In the genomic region with DNA sequence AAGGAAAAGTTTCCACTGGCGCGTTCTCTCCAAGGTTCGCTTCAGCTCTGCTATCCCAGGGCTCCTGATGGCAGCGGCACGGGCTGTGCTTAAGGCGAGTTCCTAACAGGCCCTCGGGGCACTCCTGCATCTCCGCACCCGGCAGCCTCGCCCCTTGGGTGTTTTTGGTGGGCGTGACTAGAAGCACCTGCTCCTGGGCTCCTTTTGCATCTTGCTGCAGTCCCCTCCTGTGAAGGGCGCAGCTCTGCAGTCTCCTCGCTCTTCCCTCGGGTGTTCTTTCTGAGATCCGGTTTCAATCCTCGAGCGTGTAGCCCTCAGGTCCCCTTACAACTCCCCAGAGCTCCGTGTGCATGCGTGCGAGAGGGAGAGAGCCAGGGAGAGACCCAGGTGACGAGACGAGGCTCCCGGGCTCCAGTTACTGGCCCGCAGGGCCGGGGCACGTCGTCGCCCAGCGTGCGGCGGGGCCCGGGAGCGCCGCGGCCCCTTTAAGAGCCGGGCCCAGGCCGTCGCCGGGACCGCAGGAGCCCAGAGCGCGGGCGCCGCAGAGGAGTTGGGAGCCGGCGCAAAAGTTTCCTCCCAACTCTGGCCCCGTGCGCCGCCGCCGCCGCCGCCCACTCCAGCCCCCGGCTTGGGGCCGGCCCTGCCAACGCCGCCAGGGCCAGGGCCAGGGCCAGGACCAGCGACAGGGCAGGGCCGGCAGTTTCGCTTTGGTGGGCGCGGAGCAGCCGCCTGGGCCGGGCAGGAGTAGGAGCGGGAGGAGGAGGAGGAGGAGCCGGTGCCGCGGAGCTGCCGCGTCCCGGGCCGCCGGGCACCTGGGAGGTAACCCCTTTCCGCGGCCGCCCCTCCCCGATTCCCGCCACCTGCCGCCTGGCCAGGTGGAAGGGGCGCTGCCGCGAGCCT, we compare ENCODE assay signal across 8 cellular contexts. TPM values are rescaled to one million over a fixed set of nuclear protein-coding genes. Genes with fewer than 3 reads are reported as not detected.
DNase-seq lines count a peak whose midpoint lies in the region; ATAC-seq and TF ChIP-seq lines count a peak whose summit lies in the region.

A gene with protein sequence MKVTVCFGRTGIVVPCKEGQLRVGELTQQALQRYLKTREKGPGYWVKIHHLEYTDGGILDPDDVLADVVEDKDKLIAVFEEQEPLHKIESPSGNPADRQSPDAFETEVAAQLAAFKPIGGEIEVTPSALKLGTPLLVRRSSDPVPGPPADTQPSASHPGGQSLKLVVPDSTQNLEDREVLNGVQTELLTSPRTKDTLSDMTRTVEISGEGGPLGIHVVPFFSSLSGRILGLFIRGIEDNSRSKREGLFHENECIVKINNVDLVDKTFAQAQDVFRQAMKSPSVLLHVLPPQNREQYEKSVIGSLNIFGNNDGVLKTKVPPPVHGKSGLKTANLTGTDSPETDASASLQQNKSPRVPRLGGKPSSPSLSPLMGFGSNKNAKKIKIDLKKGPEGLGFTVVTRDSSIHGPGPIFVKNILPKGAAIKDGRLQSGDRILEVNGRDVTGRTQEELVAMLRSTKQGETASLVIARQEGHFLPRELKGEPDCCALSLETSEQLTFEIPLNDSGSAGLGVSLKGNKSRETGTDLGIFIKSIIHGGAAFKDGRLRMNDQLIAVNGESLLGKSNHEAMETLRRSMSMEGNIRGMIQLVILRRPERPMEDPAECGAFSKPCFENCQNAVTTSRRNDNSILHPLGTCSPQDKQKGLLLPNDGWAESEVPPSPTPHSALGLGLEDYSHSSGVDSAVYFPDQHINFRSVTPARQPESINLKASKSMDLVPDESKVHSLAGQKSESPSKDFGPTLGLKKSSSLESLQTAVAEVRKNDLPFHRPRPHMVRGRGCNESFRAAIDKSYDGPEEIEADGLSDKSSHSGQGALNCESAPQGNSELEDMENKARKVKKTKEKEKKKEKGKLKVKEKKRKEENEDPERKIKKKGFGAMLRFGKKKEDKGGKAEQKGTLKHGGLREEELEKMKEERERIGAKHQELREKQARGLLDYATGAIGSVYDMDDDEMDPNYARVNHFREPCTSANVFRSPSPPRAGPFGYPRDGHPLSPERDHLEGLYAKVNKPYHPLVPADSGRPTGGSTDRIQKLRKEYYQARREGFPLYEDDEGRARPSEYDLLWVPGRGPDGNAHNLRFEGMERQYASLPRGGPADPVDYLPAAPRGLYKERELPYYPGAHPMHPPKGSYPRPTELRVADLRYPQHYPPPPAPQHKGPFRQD (N-terminal part only) (plus strand): TSS at position 515 of the 900 bp plus-strand sequence. CDS start 525 bp downstream, outside the sequence.

- H3K27ac Mint-ChIP-seq in activated CD8-positive, alpha-beta memory T cell treated with anti-CD3 and anti-CD28 coated beads, Interleukin-2, amount 10 ng/mL, durations not matched to agents 7 days and 5 days = no peak within 1 kb of the TSS
- H3K27ac Mint-ChIP-seq in mesothelial cell of epicardium = peak within 1 kb of the TSS; percentile 84

- peak within 1 kb of the TSS; percentile 74 for H3K4me3 Mint-ChIP-seq in activated CD8-positive, alpha-beta memory T cell treated with anti-CD3 and anti-CD28 coated beads, Interleukin-2, amount 10 ng/mL, durations not matched to agents 7 days and 5 days
- H3K4me3 Mint-ChIP-seq in mesothelial cell of epicardium = peak within 1 kb of the TSS; percentile 84

- no peaks in the 10 kb centered on the region for H3K36me3 ChIP-seq in esophagus (ENCODE audit: control insufficient read depth in 2 of 2, insufficient read depth in 2 of 2, low read length in 1 of 2)

- H3K4me1 Mint-ChIP-seq in activated CD8-positive, alpha-beta memory T cell treated with anti-CD3 and anti-CD28 coated beads, Interleukin-2, amount 10 ng/mL, durations not matched to agents 7 days and 5 days = peaks cover 9% of the 10 kb centered on the region
- H3K4me1 Mint-ChIP-seq in mesothelial cell of epicardium = peaks cover 38% of the 10 kb centered on the region

- H3K9me3 Mint-ChIP-seq in activated CD8-positive, alpha-beta memory T cell treated with anti-CD3 and anti-CD28 coated beads, Interleukin-2, amount 10 ng/mL, durations not matched to agents 7 days and 5 days (ENCODE audit: low read depth) = no peaks in the 10 kb centered on the region
- no peaks in the 10 kb centered on the region for H3K9me3 Mint-ChIP-seq in mesothelial cell of epicardium

- no peaks in the 10 kb centered on the region for H3K27me3 ChIP-seq in esophagus (ENCODE audit: control insufficient read depth in 1 of 2, insufficient read depth in 2 of 2, low read length in 2 of 2)

- TF ChIP-seq CTCF in GM12864 (IDR thresholded peaks at IDR 0.05; ENCODE audit: low read depth, low read length, missing control alignments) = no peak
- no peak for TF ChIP-seq CTCF in mesothelial cell of epicardium (IDR thresholded peaks at IDR 0.05; ENCODE audit: unreplicated experiment)

- no peaks in the 10 kb centered on the region for H3K36me3 Mint-ChIP-seq in activated CD8-positive, alpha-beta memory T cell treated with anti-CD3 and anti-CD28 coated beads, Interleukin-2, amount 10 ng/mL, durations not matched to agents 7 days and 5 days
- H3K36me3 Mint-ChIP-seq in mesothelial cell of epicardium = no peaks in the 10 kb centered on the region

- H3K4me1 ChIP-seq in esophagus (ENCODE audit: control insufficient read depth in 2 of 2, insufficient read depth in 2 of 2, low read length in 1 of 2) = peaks cover 3 to 5% of the 10 kb centered on the region in 2 donors

- no peak for DNase-seq in GM12864 (ENCODE audit: low read depth)
- DNase-seq in NCI-H146 treated with DMSO at 0.1 percent for 48 hours (lab: John Stamatoyannopoulos, UW; ENCODE audit: unreplicated experiment) = peak; percentile 12
- peak; percentile 42 for DNase-seq in activated CD8-positive, alpha-beta memory T cell treated with anti-CD3 and anti-CD28 coated beads, Interleukin-2, amount 10 ng/mL, durations not matched to agents 7 days and 5 days
- peak; percentile 33 to 68 for DNase-seq in mesothelial cell of epicardium (ENCODE audit: low spot score in 2 of 2, unreplicated experiment in 2 of 2)
- DNase-seq in stimulated activated naive CD4-positive, alpha-beta T cell treated with Interleukin-2 at 50 U/mL for 16 hours (lab: John Stamatoyannopoulos, UW) = peak; percentile 7
- no peak for DNase-seq in NCI-H2196 (lab: John Stamatoyannopoulos, UW; ENCODE audit: unreplicated experiment)

- H3K27ac ChIP-seq in esophagus (ENCODE audit: low read depth in 2 of 2, low read length in 1 of 2) = peak within 1 kb of the TSS; percentile 81 to 82

- peaks cover 56% of the 10 kb centered on the region for H3K27me3 Mint-ChIP-seq in activated CD8-positive, alpha-beta memory T cell treated with anti-CD3 and anti-CD28 coated beads, Interleukin-2, amount 10 ng/mL, durations not matched to agents 7 days and 5 days
- peaks cover 24% of the 10 kb centered on the region for H3K27me3 Mint-ChIP-seq in mesothelial cell of epicardium (ENCODE audit: low read depth)

- H3K9me3 ChIP-seq in esophagus (ENCODE audit: control insufficient read depth in 2 of 2, insufficient read depth in 1 of 2, low read depth in 1 of 2, low read length in 1 of 2) = no peaks in the 10 kb centered on the region

- 0 to 1% methylated on average over 73 to 82 of the region's 82 CpGs for WGBS in esophagus, 2 donors

- H3K4me3 ChIP-seq in GM12864 (ENCODE audit: low read depth, low read length) (peak within 1 kb of the TSS; percentile 43), esophagus (ENCODE audit: low read depth in 1 of 2, low read length in 2 of 2) (peak within 1 kb of the TSS; percentile 77 to 84)

- ATAC-seq in HG02610 (IDR thresholded peaks at IDR 0.05; ENCODE audit: unreplicated experiment) = peak; percentile 69
- ATAC-seq in activated CD8-positive, alpha-beta memory T cell treated with anti-CD3 and anti-CD28 coated beads, Interleukin-2, amount 10 ng/mL, durations not matched to agents 7 days and 5 days = peak; percentile 86

- CTCF ChIA-PET in activated CD8-positive, alpha-beta memory T cell treated with anti-CD3 and anti-CD28 coated beads, Interleukin-2, amount 10 ng/mL, durations not matched to agents 7 days and 5 days (lab: Charles Lee) = no interaction called here

RNA-seq across cellular contexts. Expression of the gene that starts here (rescaled TPM):
- under 1 TPM in 1 of 2 experiments, not detected in 1; 0.16 TPM for total RNA-seq in activated CD8-positive, alpha-beta memory T cell treated with anti-CD3 and anti-CD28 coated beads, Interleukin-2, amount 10 ng/mL, durations not matched to agents 7 days and 5 days
- 1 to 10 TPM; 1.2 to 1.3 TPM for polyA plus RNA-seq in esophagus
- 20.4 to 23.7 TPM (median 23.4 TPM) in 3 replicates for total RNA-seq in mesothelial cell of epicardium

Comparison
In these comparisons a context has a peak if more than half of its experiments do, and no peak if none do; other contexts are left out.
1. RNA of the gene that starts here (total RNA-seq): 20.4 to 23.7 TPM in mesothelial cell of epicardium; 0.16 TPM in activated CD8-positive, alpha-beta memory T cell treated with anti-CD3 and anti-CD28 coated beads, Interleukin-2, amount 10 ng/mL, durations not matched to agents 7 days and 5 days; every median in the first group is over 10 times any median in the second.
2. Peak in DNase-seq and ATAC-seq in activated CD8-positive, alpha-beta memory T cell treated with anti-CD3 and anti-CD28 coated beads, Interleukin-2, amount 10 ng/mL, durations not matched to agents 7 days and 5 days; RNA of the gene not detected or under 1 TPM.
3. DNase-seq: peak in NCI-H146 treated with DMSO at 0.1 percent for 48 hours (single experiment), mesothelial cell of epicardium (2 of 2) and stimulated activated naive CD4-positive, alpha-beta T cell treated with Interleukin-2 at 50 U/mL for 16 hours (single experiment); none in GM12864 (single experiment) and NCI-H2196 (single experiment).